ENCODE assay signal across 9 cellular contexts in the genomic region with DNA sequence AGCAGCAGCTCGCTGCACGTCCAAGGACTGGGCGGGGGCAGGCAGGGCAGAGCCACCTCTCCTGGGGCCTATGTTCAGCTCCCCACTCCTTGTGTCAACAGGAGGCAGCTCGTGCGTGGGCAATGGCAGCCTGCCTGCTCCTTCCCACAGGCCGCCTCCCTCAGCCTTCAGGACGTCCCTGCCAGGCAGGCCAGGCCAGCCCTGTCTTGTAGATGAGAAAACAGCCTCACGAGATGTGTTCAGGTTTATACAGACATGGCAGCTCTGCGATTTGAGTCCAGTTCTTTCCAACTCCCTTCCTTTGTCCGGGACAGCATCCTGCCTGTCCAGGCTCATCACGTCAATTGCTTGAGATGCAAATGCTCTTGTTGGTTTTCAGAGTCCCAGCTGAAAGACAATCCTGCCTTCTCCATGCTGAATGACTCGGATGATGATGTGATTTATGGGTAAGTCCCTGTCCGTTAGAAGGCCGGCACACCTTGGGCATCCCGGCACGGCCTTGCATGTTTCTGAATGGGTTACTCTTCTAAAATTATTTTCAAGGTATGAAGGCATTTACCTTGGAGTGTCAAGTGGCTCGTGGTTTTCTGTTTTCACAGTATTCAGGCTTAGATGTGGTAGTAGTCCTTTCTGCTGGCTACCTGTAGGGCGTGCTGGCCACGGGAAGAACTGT. TPM values are rescaled to one million over a fixed set of nuclear protein-coding genes. Genes with fewer than 3 reads are reported as not detected.
A peak's percentile ranks its signal among the peaks of the same experiment; 100 is the strongest.
DNase-seq lines count a peak whose midpoint lies in the region; ATAC-seq and TF ChIP-seq lines count a peak whose summit lies in the region.
"Had no signal": no experiment of that assay in that cellular context is flagged by ENCODE, and none has a peak within 500 bp of the region (broad histone marks: within the 10 kb centered on the region; RNA-seq: fewer than 3 reads in every experiment).

No MANE protein-coding gene starts in this region.

- peaks cover 50% of the 10 kb centered on the region for H3K36me3 Mint-ChIP-seq in activated T-helper 1 cell treated with anti-CD3 and anti-CD28 coated beads, Interleukin-12 subunit alpha, Interleukin-12 subunit beta, Interleukin-2, Interleukin-4 antibody, amounts not matched to agents 30 ng/mL and 10 ng/mL and 1 ng/mL, durations not matched to agents 14 hours and 24 hours and 36 hours (ENCODE audit: low read depth)
- H3K36me3 Mint-ChIP-seq in glutamatergic neuron (ENCODE audit: unreplicated experiment) = peaks cover 6% of the 10 kb centered on the region

- H3K4me1 ChIP-seq in prostate gland (replicated peaks) = no peaks in the 10 kb centered on the region

- TF ChIP-seq POLR2A in prostate gland (IDR thresholded peaks at IDR 0.05) = no peak

- WGBS in prostate gland = 28% methylated on average over 19 of the region's 19 CpGs

- DNase-seq in GM03348 (ENCODE audit: low spot score) (peak; percentile 75), glutamatergic neuron (no peak), prostate gland (ENCODE audit: low spot score) (peak; percentile 70), NCI-H146 treated with DMSO at 0.1 percent for 48 hours (lab: John Stamatoyannopoulos, UW; ENCODE audit: unreplicated experiment) (no peak), NCI-H524 (lab: John Stamatoyannopoulos, UW) (no peak), anterior cingulate cortex (lab: John Stamatoyannopoulos, UW) (no peak)
- no peak for DNase-seq in activated T-helper 1 cell treated with anti-CD3 and anti-CD28 coated beads, Interleukin-12 subunit alpha, Interleukin-12 subunit beta, Interleukin-2, Interleukin-4 antibody, amounts not matched to agents 30 ng/mL and 10 ng/mL and 1 ng/mL, durations not matched to agents 14 hours and 24 hours and 36 hours (ENCODE audit: low spot score)
- DNase-seq: erythroblast had no signal

- no peaks in the 10 kb centered on the region for H3K36me3 ChIP-seq in prostate gland

- no peaks in the 10 kb centered on the region for H3K9me3 Mint-ChIP-seq in activated T-helper 1 cell treated with anti-CD3 and anti-CD28 coated beads, Interleukin-12 subunit alpha, Interleukin-12 subunit beta, Interleukin-2, Interleukin-4 antibody, amounts not matched to agents 30 ng/mL and 10 ng/mL and 1 ng/mL, durations not matched to agents 14 hours and 24 hours and 36 hours
- peaks cover 22% of the 10 kb centered on the region for H3K9me3 Mint-ChIP-seq in glutamatergic neuron (ENCODE audit: unreplicated experiment)

- no peaks in the 10 kb centered on the region for H3K27me3 Mint-ChIP-seq in activated T-helper 1 cell treated with anti-CD3 and anti-CD28 coated beads, Interleukin-12 subunit alpha, Interleukin-12 subunit beta, Interleukin-2, Interleukin-4 antibody, amounts not matched to agents 30 ng/mL and 10 ng/mL and 1 ng/mL, durations not matched to agents 14 hours and 24 hours and 36 hours (ENCODE audit: insufficient read depth)
- H3K27me3 Mint-ChIP-seq in glutamatergic neuron (ENCODE audit: unreplicated experiment) = peaks cover 18% of the 10 kb centered on the region

- intact Hi-C loops in activated T-helper 1 cell treated with anti-CD3 and anti-CD28 coated beads, Interleukin-12 subunit alpha, Interleukin-12 subunit beta, Interleukin-2, Interleukin-4 antibody, amounts not matched to agents 30 ng/mL and 10 ng/mL and 1 ng/mL, durations not matched to agents 14 hours and 24 hours and 36 hours (cut with micrococcal nuclease) = no loop called here
- intact Hi-C loops in prostate gland (cut with DNase I) = no loop called here

- no peaks in the 10 kb centered on the region for H3K9me3 ChIP-seq in prostate gland

- peak overlapping the region; percentile 45 for H3K27ac Mint-ChIP-seq in activated T-helper 1 cell treated with anti-CD3 and anti-CD28 coated beads, Interleukin-12 subunit alpha, Interleukin-12 subunit beta, Interleukin-2, Interleukin-4 antibody, amounts not matched to agents 30 ng/mL and 10 ng/mL and 1 ng/mL, durations not matched to agents 14 hours and 24 hours and 36 hours
- H3K27ac Mint-ChIP-seq in glutamatergic neuron (ENCODE audit: unreplicated experiment) = peak overlapping the region; percentile 46

- no peak overlapping the region for H3K4me3 Mint-ChIP-seq in activated T-helper 1 cell treated with anti-CD3 and anti-CD28 coated beads, Interleukin-12 subunit alpha, Interleukin-12 subunit beta, Interleukin-2, Interleukin-4 antibody, amounts not matched to agents 30 ng/mL and 10 ng/mL and 1 ng/mL, durations not matched to agents 14 hours and 24 hours and 36 hours
- no peak overlapping the region for H3K4me3 Mint-ChIP-seq in glutamatergic neuron (ENCODE audit: unreplicated experiment)

- TF ChIP-seq CTCF in glutamatergic neuron (IDR thresholded peaks at IDR 0.05; ENCODE audit: partially characterized antibody, unreplicated experiment) (no peak), prostate gland (IDR thresholded peaks at IDR 0.05) (no peak)

- H3K4me3 ChIP-seq in prostate gland = no peak overlapping the region

- no peak for ATAC-seq in GM18909 (IDR thresholded peaks at IDR 0.05; ENCODE audit: poor library complexity, unreplicated experiment)

- H3K27ac ChIP-seq in prostate gland = peak overlapping the region; percentile 60 to 68

- no peaks in the 10 kb centered on the region for H3K27me3 ChIP-seq in prostate gland (replicated peaks; ENCODE audit: insufficient read depth)

- peaks cover 35% of the 10 kb centered on the region for H3K4me1 Mint-ChIP-seq in activated T-helper 1 cell treated with anti-CD3 and anti-CD28 coated beads, Interleukin-12 subunit alpha, Interleukin-12 subunit beta, Interleukin-2, Interleukin-4 antibody, amounts not matched to agents 30 ng/mL and 10 ng/mL and 1 ng/mL, durations not matched to agents 14 hours and 24 hours and 36 hours (ENCODE audit: low read depth)
- peaks cover 39% of the 10 kb centered on the region for H3K4me1 Mint-ChIP-seq in glutamatergic neuron (ENCODE audit: low read depth, unreplicated experiment)

RNA-seq across cellular contexts. Expression of a gene that starts 13.5 kb away (rescaled TPM):
- 103 and 105 TPM in 2 replicates for total RNA-seq in activated T-helper 1 cell treated with anti-CD3 and anti-CD28 coated beads, Interleukin-12 subunit alpha, Interleukin-12 subunit beta, Interleukin-2, Interleukin-4 antibody, amounts not matched to agents 30 ng/mL and 10 ng/mL and 1 ng/mL, durations not matched to agents 14 hours and 24 hours and 36 hours
- total RNA-seq in glutamatergic neuron (ENCODE audit: unreplicated experiment) (261 TPM), prostate gland (100 to 1,000 TPM in 1 of 2 donors, 10 to 100 TPM in 1; 95.9 to 138 TPM)

RNA-seq across cellular contexts. Expression of a gene that starts 18.8 kb away (rescaled TPM):
- 123 and 139 TPM in 2 replicates for total RNA-seq in activated T-helper 1 cell treated with anti-CD3 and anti-CD28 coated beads, Interleukin-12 subunit alpha, Interleukin-12 subunit beta, Interleukin-2, Interleukin-4 antibody, amounts not matched to agents 30 ng/mL and 10 ng/mL and 1 ng/mL, durations not matched to agents 14 hours and 24 hours and 36 hours
- total RNA-seq in glutamatergic neuron (ENCODE audit: unreplicated experiment) (2.8 TPM), prostate gland (10 to 100 TPM in 1 of 2 donors, 1 to 10 TPM in 1; 9.9 to 12.1 TPM)

Comparison
In these comparisons a context has a peak if more than half of its experiments do, and no peak if none do; other contexts are left out.
1. DNase-seq: peak in GM03348 (single experiment) and prostate gland (single experiment); none in activated T-helper 1 cell treated with anti-CD3 and anti-CD28 coated beads, Interleukin-12 subunit alpha, Interleukin-12 subunit beta, Interleukin-2, Interleukin-4 antibody, amounts not matched to agents 30 ng/mL and 10 ng/mL and 1 ng/mL, durations not matched to agents 14 hours and 24 hours and 36 hours (single experiment), glutamatergic neuron (single experiment), NCI-H146 treated with DMSO at 0.1 percent for 48 hours (single experiment), NCI-H524 (0 of 2) and anterior cingulate cortex (0 of 58).